ENCODE assay signal across 9 cellular contexts in genomic region chr2:218962859-218963492, GRCh38. TPM values are rescaled to one million over a fixed set of nuclear protein-coding genes. Genes with fewer than 3 reads are reported as not detected.
DNase-seq lines count a peak whose midpoint lies in the region; ATAC-seq, FAIRE-seq and TF ChIP-seq lines count a peak whose summit lies in the region.
"Had no signal": no experiment of that assay in that cellular context is flagged by ENCODE, and none has a peak within 500 bp of the region (broad histone marks: within the 10 kb centered on the region; RNA-seq: fewer than 3 reads in every experiment).

No MANE protein-coding gene starts in this region.

- 1 to 2% methylated on average over 42 of the region's 42 CpGs for WGBS in pancreas, 2 donors

- peak; percentile 68 to 83 (median 77) for ATAC-seq in pancreas
- no peak for ATAC-seq in GM18861 (IDR thresholded peaks at IDR 0.05; ENCODE audit: unreplicated experiment)

- peak; percentile 41 for DNase-seq in MCF 10A (ENCODE audit: unreplicated experiment)
- DNase-seq in breast epithelium (ENCODE audit: low spot score in 2 of 2) = no peak
- DNase-seq in NCI-H526 (lab: John Stamatoyannopoulos, UW) = peak; percentile 93 to 98
- peak; percentile 26 to 33 for DNase-seq in activated T-helper 1 cell treated with anti-CD3 and anti-CD28 coated beads, Interleukin-2, amount 50 U/mL, for 16 hours (ENCODE audit: low read depth in 1 of 2, low spot score in 1 of 2)
- peak; percentile 94 for DNase-seq in glutamatergic neuron
- DNase-seq in pancreas = peak; percentile 56 to 90 (median 72)
- DNase-seq in SIG-M5 (lab: John Stamatoyannopoulos, UW) = no peak

- TF ChIP-seq POLR2A in breast epithelium (IDR thresholded peaks at IDR 0.05) = no peak

- no peak for FAIRE-seq in pancreas (lab: Jason Lieb, UNC)

- H3K27me3 ChIP-seq in breast epithelium (peaks cover 29 to 79% of the 10 kb centered on the region in 2 donors), pancreas (peaks cover 0 to 55% (median 8%) of the 10 kb centered on the region in 4 donors)

- H3K36me3 Mint-ChIP-seq in MCF 10A (ENCODE audit: insufficient read depth, unreplicated experiment) (no peaks in the 10 kb centered on the region), glutamatergic neuron (ENCODE audit: unreplicated experiment) (peaks cover 6% of the 10 kb centered on the region)

- no peak overlapping the region for H3K27ac Mint-ChIP-seq in MCF 10A (ENCODE audit: low read depth, unreplicated experiment)
- H3K27ac Mint-ChIP-seq in glutamatergic neuron (ENCODE audit: unreplicated experiment) = peak overlapping the region; percentile 96

- no peak overlapping the region for H3K4me3 Mint-ChIP-seq in MCF 10A (ENCODE audit: unreplicated experiment)
- H3K4me3 Mint-ChIP-seq in glutamatergic neuron (ENCODE audit: unreplicated experiment) = peak overlapping the region; percentile 100

- H3K27me3 Mint-ChIP-seq in MCF 10A (ENCODE audit: insufficient read depth, unreplicated experiment) (peaks cover 68% of the 10 kb centered on the region), glutamatergic neuron (ENCODE audit: unreplicated experiment) (peaks cover 20% of the 10 kb centered on the region)

- POLR2A ChIA-PET in MCF 10A (lab: Yijun Ruan, JAX) = no interaction called here

- H3K9me3 Mint-ChIP-seq in MCF 10A (ENCODE audit: unreplicated experiment) (no peaks in the 10 kb centered on the region), glutamatergic neuron (ENCODE audit: unreplicated experiment) (peaks cover 19% of the 10 kb centered on the region)

- H3K36me3 ChIP-seq in breast epithelium (no peaks in the 10 kb centered on the region), pancreas (no peaks in the 10 kb centered on the region)
- H3K36me3 ChIP-seq: BLaER1 treated with 17β-estradiol and CSF1 and Interleukin-3, amounts not matched to agents 10 nM and 100 nM had no signal

- TF ChIP-seq CTCF in MCF 10A (IDR thresholded peaks at IDR 0.05; ENCODE audit: unreplicated experiment) (no peak), breast epithelium (IDR thresholded peaks at IDR 0.05) (no peak), glutamatergic neuron (IDR thresholded peaks at IDR 0.05; ENCODE audit: partially characterized antibody, unreplicated experiment) (no peak), pancreas (IDR thresholded peaks at IDR 0.05) (no peak)

- CTCF ChIA-PET in MCF 10A (lab: Yijun Ruan, JAX) = no interaction called here

- H3K4me1 Mint-ChIP-seq in MCF 10A (ENCODE audit: insufficient read depth, unreplicated experiment) = peaks cover 13% of the 10 kb centered on the region
- peaks cover 22% of the 10 kb centered on the region for H3K4me1 Mint-ChIP-seq in glutamatergic neuron (ENCODE audit: low read depth, unreplicated experiment)

- H3K4me3 ChIP-seq in breast epithelium = no peak overlapping the region
- H3K4me3 ChIP-seq in pancreas = peak overlapping the region in 1 of 4 donors; percentile 33
- H3K4me3 ChIP-seq: BLaER1 treated with 17β-estradiol and CSF1 and Interleukin-3, amounts not matched to agents 10 nM and 100 nM had no signal

- peaks cover 3 to 12% of the 10 kb centered on the region in 2 donors for H3K4me1 ChIP-seq in breast epithelium
- no peaks in the 10 kb centered on the region for H3K4me1 ChIP-seq in pancreas

- BruUV-seq in MCF 10A (replicated peaks; lab: Mats Ljungman, UMichigan) = no TSS peak

- H3K27ac ChIP-seq in breast epithelium (no peak overlapping the region), pancreas (no peak overlapping the region)
- H3K27ac ChIP-seq: BLaER1 treated with 17β-estradiol and CSF1 and Interleukin-3, amounts not matched to agents 10 nM and 100 nM had no signal

- intact Hi-C loops in MCF 10A (cut with micrococcal nuclease) = no loop called here
- intact Hi-C loops in breast epithelium (cut with DNase I; ENCODE audit: low total_unique reads) = no loop called here
- intact Hi-C loops in pancreas (cut with DNase I) = no loop called here

- no peaks in the 10 kb centered on the region for H3K9me3 ChIP-seq in breast epithelium
- no peaks in the 10 kb centered on the region for H3K9me3 ChIP-seq in pancreas

RNA-seq across cellular contexts. Expression of gene CDK5R2, which starts 3.5 kb away (rescaled TPM):
- not detected in 2 replicates for total RNA-seq in MCF 10A (2022)
- total RNA-seq in breast epithelium = not detected
- total RNA-seq in glutamatergic neuron (ENCODE audit: unreplicated experiment) = 46.1 TPM
- total RNA-seq in pancreas = 1 to 10 TPM in 2 of 6 donors, under 1 TPM in 4; 0.19 to 1.7 (median 0.65) TPM
- 1 to 10 TPM; 4.2 to 8.6 TPM for polyA plus RNA-seq in pancreas

RNA-seq across cellular contexts. Expression of gene FEV, which starts 22.0 kb away (rescaled TPM):
- total RNA-seq in MCF 10A (2022) (not detected in 2 replicates), breast epithelium (not detected), glutamatergic neuron (ENCODE audit: unreplicated experiment) (not detected), pancreas (1 to 10 TPM in 2 of 6 donors, under 1 TPM in 4; 0.35 to 3.1 (median 0.72) TPM)
- polyA plus RNA-seq in pancreas = 10 to 100 TPM in 1 of 2 donors, 1 to 10 TPM in 1; 3.9 to 32.6 TPM

RNA-seq across cellular contexts. Expression of gene CRYBA2, which starts 30.2 kb away (rescaled TPM):
- total RNA-seq in MCF 10A (2022) = not detected in 2 replicates
- not detected for total RNA-seq in breast epithelium
- 0.49 TPM for total RNA-seq in glutamatergic neuron (ENCODE audit: unreplicated experiment)
- 10 to 100 TPM in 2 of 6 donors, 1 to 10 TPM in 4; 3.7 to 29.6 (median 7.4) TPM for total RNA-seq in pancreas
- 100 to 1,000 TPM in 1 of 2 donors, 10 to 100 TPM in 1; 66.3 to 314 TPM for polyA plus RNA-seq in pancreas

Comparison
In these comparisons a context has a peak if more than half of its experiments do, and no peak if none do; other contexts are left out.
1. DNase-seq: peak in MCF 10A (single experiment), NCI-H526 (2 of 2), activated T-helper 1 cell treated with anti-CD3 and anti-CD28 coated beads, Interleukin-2, amount 50 U/mL, for 16 hours (2 of 2), glutamatergic neuron (single experiment) and pancreas (6 of 6); none in breast epithelium (0 of 2) and SIG-M5 (single experiment).
2. RNA of gene CDK5R2, which starts 3.5 kb away (total RNA-seq): 46.1 TPM in glutamatergic neuron (single experiment); 0.19 to 1.7 TPM in pancreas, not detected in MCF 10A and not detected in breast epithelium; every median in the first group is over 10 times any median in the second.